ENCODE assay signal across 10 cellular contexts in genomic region chr14:39168591-39168990, GRCh38. TPM values are rescaled to one million over a fixed set of nuclear protein-coding genes. Genes with fewer than 3 reads are reported as not detected.
DNase-seq lines count a peak whose midpoint lies in the region; ATAC-seq, FAIRE-seq and TF ChIP-seq lines count a peak whose summit lies in the region.
"Had no signal": no experiment of that assay in that cellular context is flagged by ENCODE, and none has a peak within 500 bp of the region (broad histone marks: within the 10 kb centered on the region; RNA-seq: fewer than 3 reads in every experiment).

No MANE protein-coding gene starts in this region.

- H3K27ac ChIP-seq in keratinocyte (ENCODE audit: control insufficient read depth, insufficient read depth, low read length) = no peak overlapping the region

- peak overlapping the region; percentile 84 for H3K4me3 Mint-ChIP-seq in activated T-cell treated with anti-CD3 and anti-CD28 coated beads, Interleukin-2, amount 50 U/mL, for 4 hours
- peak overlapping the region; percentile 93 for H3K4me3 Mint-ChIP-seq in activated naive CD8-positive, alpha-beta T cell
- peak overlapping the region; percentile 64 to 91 for H3K4me3 Mint-ChIP-seq in stimulated activated naive CD8-positive, alpha-beta T cell treated with anti-CD3 and anti-CD28 coated beads, Interleukin-15, amount 100 ng/mL, for 72 hours

- H3K4me1 ChIP-seq in keratinocyte (ENCODE audit: control insufficient read depth, extremely low read depth, insufficient read depth, low read length) = peaks cover 11% of the 10 kb centered on the region

- peaks cover 9% of the 10 kb centered on the region for H3K36me3 Mint-ChIP-seq in activated T-cell treated with anti-CD3 and anti-CD28 coated beads, Interleukin-2, amount 50 U/mL, for 4 hours (ENCODE audit: insufficient read depth)
- H3K36me3 Mint-ChIP-seq in activated naive CD8-positive, alpha-beta T cell = peaks cover 4% of the 10 kb centered on the region

- no peak for TF ChIP-seq CTCF in keratinocyte (optimal IDR thresholded peaks at IDR 0.05 in 1 of 3, IDR thresholded peaks at IDR 0.05 in 1 of 3, conservative IDR thresholded peaks at IDR 0.05 in 1 of 3; ENCODE audit: extremely low read depth in 1 of 3, insufficient read depth in 2 of 3, low read length in 3 of 3)

- H3K27ac Mint-ChIP-seq in activated naive CD8-positive, alpha-beta T cell = peak overlapping the region; percentile 62
- H3K27ac Mint-ChIP-seq in stimulated activated naive CD8-positive, alpha-beta T cell treated with anti-CD3 and anti-CD28 coated beads, Interleukin-15, amount 100 ng/mL, for 72 hours = peak overlapping the region in 1 of 2 donors; percentile 23

- H3K9me3 ChIP-seq in keratinocyte (ENCODE audit: control insufficient read depth, low read depth, low read length) = no peaks in the 10 kb centered on the region

- peak overlapping the region; percentile 32 for H3K9ac ChIP-seq in keratinocyte (ENCODE audit: control insufficient read depth, extremely low read depth, insufficient read depth, low read length)

- H4K20me1 ChIP-seq in keratinocyte (ENCODE audit: control insufficient read depth, extremely low read depth, insufficient read depth, low read length) = no peaks in the 10 kb centered on the region

- H3K4me2 ChIP-seq in keratinocyte (ENCODE audit: control insufficient read depth, extremely low read depth, insufficient read depth, low read depth, low read length) = peak overlapping the region; percentile 97

- no peak for DNase-seq in activated T-cell treated with anti-CD3 and anti-CD28 coated beads, Interleukin-2, amount 50 U/mL, for 4 hours
- DNase-seq in activated T-cell treated with anti-CD3 and anti-CD28 coated beads for 4 hours = no peak
- no peak for DNase-seq in keratinocyte (ENCODE audit: low read depth, low spot score)
- no peak for DNase-seq in stimulated activated naive CD8-positive, alpha-beta T cell treated with anti-CD3 and anti-CD28 coated beads, Interleukin-15, amount 100 ng/mL, for 72 hours
- no peak for DNase-seq in GF-D8 (lab: John Stamatoyannopoulos, UW)
- no peak for DNase-seq in NCI-H2081 (lab: John Stamatoyannopoulos, UW)

- no peaks in the 10 kb centered on the region for H3K9me3 Mint-ChIP-seq in activated T-cell treated with anti-CD3 and anti-CD28 coated beads, Interleukin-2, amount 50 U/mL, for 4 hours
- no peaks in the 10 kb centered on the region for H3K9me3 Mint-ChIP-seq in activated naive CD8-positive, alpha-beta T cell (ENCODE audit: low read depth)
- H3K9me3 Mint-ChIP-seq in stimulated activated naive CD8-positive, alpha-beta T cell treated with anti-CD3 and anti-CD28 coated beads, Interleukin-15, amount 100 ng/mL, for 72 hours = no peaks in the 10 kb centered on the region
- H3K9me3 Mint-ChIP-seq: CD14-positive monocyte had no signal

- H2AFZ ChIP-seq in keratinocyte (ENCODE audit: control insufficient read depth, low read length) = no peak overlapping the region

- H3K4me1 Mint-ChIP-seq in activated T-cell treated with anti-CD3 and anti-CD28 coated beads, Interleukin-2, amount 50 U/mL, for 4 hours (ENCODE audit: low read depth) = peaks cover 41% of the 10 kb centered on the region
- peaks cover 56% of the 10 kb centered on the region for H3K4me1 Mint-ChIP-seq in activated naive CD8-positive, alpha-beta T cell (ENCODE audit: low read depth)
- H3K4me1 Mint-ChIP-seq in stimulated activated naive CD8-positive, alpha-beta T cell treated with anti-CD3 and anti-CD28 coated beads, Interleukin-15, amount 100 ng/mL, for 72 hours = peaks cover 37% of the 10 kb centered on the region

- H3K4me3 ChIP-seq in keratinocyte (ENCODE audit: control insufficient read depth in 2 of 3, extremely low read depth in 1 of 3, insufficient read depth in 2 of 3, low read depth in 1 of 3, low read length in 3 of 3) = peak overlapping the region; percentile 60 to 99 (median 93)

- H3K9me1 ChIP-seq in keratinocyte (ENCODE audit: control insufficient read depth, extremely low read depth, insufficient read depth, low read length) = no peaks in the 10 kb centered on the region

- no peaks in the 10 kb centered on the region for H3K27me3 Mint-ChIP-seq in activated T-cell treated with anti-CD3 and anti-CD28 coated beads, Interleukin-2, amount 50 U/mL, for 4 hours (ENCODE audit: low read depth)
- H3K27me3 Mint-ChIP-seq in activated naive CD8-positive, alpha-beta T cell = no peaks in the 10 kb centered on the region
- no peaks in the 10 kb centered on the region for H3K27me3 Mint-ChIP-seq in stimulated activated naive CD8-positive, alpha-beta T cell treated with anti-CD3 and anti-CD28 coated beads, Interleukin-15, amount 100 ng/mL, for 72 hours

- H3K79me2 ChIP-seq in keratinocyte (ENCODE audit: control insufficient read depth, insufficient read depth, low read length) = peaks cover 48% of the 10 kb centered on the region

- dilution Hi-C loops in keratinocyte (cut with MboI; ENCODE audit: extremely low pct_ligation_motif_present, low sequenced_read_pairs) = no loop called here

- no peak for ATAC-seq in activated T-cell treated with anti-CD3 and anti-CD28 coated beads, Interleukin-2, amount 50 U/mL, for 4 hours
- no peak for ATAC-seq in stimulated activated naive CD8-positive, alpha-beta T cell treated with anti-CD3 and anti-CD28 coated beads, Interleukin-15, amount 100 ng/mL, for 72 hours
- ATAC-seq in HG03342 (IDR thresholded peaks at IDR 0.05; ENCODE audit: unreplicated experiment) = no peak

- no peak for FAIRE-seq in keratinocyte (lab: Jason Lieb, UNC)
- FAIRE-seq: RCC 7860 had no signal

- peaks cover 0 to 5% of the 10 kb centered on the region in 2 experiments for H3K36me3 ChIP-seq in keratinocyte (ENCODE audit: control insufficient read depth in 2 of 2, extremely low read depth in 1 of 2, insufficient read depth in 2 of 2, low read length in 2 of 2)

- no peaks in the 10 kb centered on the region for H3K27me3 ChIP-seq in keratinocyte (ENCODE audit: control insufficient read depth, extremely low read depth, insufficient read depth, low read length)

RNA-seq across cellular contexts. Expression of gene TRAPPC6B, which starts 1.5 kb away (rescaled TPM):
- total RNA-seq in activated T-cell treated with anti-CD3 and anti-CD28 coated beads, Interleukin-2, amount 50 U/mL, for 4 hours = 10 to 100 TPM; 18.7 to 22.9 (median 22.6) TPM
- 16.2 to 21.7 TPM (median 18.4 TPM) in 3 replicates for polyA plus RNA-seq in keratinocyte
- 30.2 TPM for polyA plus RNA-seq in keratinocyte (2011; ENCODE audit: low read depth)
- polyA plus RNA-seq in keratinocyte (2011; cell fraction: cytosol; rRNA removed) = 11.4 and 20.5 TPM in 2 replicates
- polyA plus RNA-seq in keratinocyte (2011; cell fraction: nucleus; rRNA removed) = 17.4 and 22.4 TPM in 2 replicates
- polyA plus RNA-seq in keratinocyte (2012; ENCODE audit: low replicate concordance) = 12.8 and 20.1 TPM in 2 replicates
- polyA minus RNA-seq in keratinocyte = 7.6 to 15.0 TPM (median 8.8 TPM) in 3 replicates
- 15.3 TPM for polyA minus RNA-seq in keratinocyte (2011; cell fraction: cytosol; rRNA and poly(A)+ RNA removed)
- 8.7 and 17.5 TPM in 2 replicates for polyA minus RNA-seq in keratinocyte (2011; cell fraction: nucleus; rRNA and poly(A)+ RNA removed)

RNA-seq across cellular contexts. Expression of gene PNN, which starts 6.5 kb away (rescaled TPM):
- 100 to 1,000 TPM in 2 of 3 donors, 10 to 100 TPM in 1; 99.2 to 107 (median 106) TPM for total RNA-seq in activated T-cell treated with anti-CD3 and anti-CD28 coated beads, Interleukin-2, amount 50 U/mL, for 4 hours
- polyA plus RNA-seq in keratinocyte = 14.8 to 30.6 TPM (median 16.2 TPM) in 3 replicates
- 181 TPM for polyA plus RNA-seq in keratinocyte (2011; ENCODE audit: low read depth)
- 7.9 TPM in 2 replicates for polyA plus RNA-seq in keratinocyte (2011; cell fraction: cytosol; rRNA removed)
- polyA plus RNA-seq in keratinocyte (2011; cell fraction: nucleus; rRNA removed) = 82.9 and 93.0 TPM in 2 replicates
- polyA plus RNA-seq in keratinocyte (2012; ENCODE audit: low replicate concordance) = 35.7 and 37.3 TPM in 2 replicates
- polyA minus RNA-seq in keratinocyte = 6.1 to 15.6 TPM (median 14.7 TPM) in 3 replicates
- 3.8 TPM for polyA minus RNA-seq in keratinocyte (2011; cell fraction: cytosol; rRNA and poly(A)+ RNA removed)
- 7.9 and 17.8 TPM in 2 replicates for polyA minus RNA-seq in keratinocyte (2011; cell fraction: nucleus; rRNA and poly(A)+ RNA removed)

RNA-seq across cellular contexts. Expression of gene GEMIN2, which starts 54.5 kb away (rescaled TPM):
- total RNA-seq in activated T-cell treated with anti-CD3 and anti-CD28 coated beads, Interleukin-2, amount 50 U/mL, for 4 hours = 10 to 100 TPM; 19.5 to 21.2 (median 21.1) TPM
- polyA plus RNA-seq in keratinocyte = 15.2 to 28.7 TPM (median 17.7 TPM) in 3 replicates
- 14.0 TPM for polyA plus RNA-seq in keratinocyte (2011; ENCODE audit: low read depth)
- 19.1 and 20.9 TPM in 2 replicates for polyA plus RNA-seq in keratinocyte (2011; cell fraction: cytosol; rRNA removed)
- polyA plus RNA-seq in keratinocyte (2011; cell fraction: nucleus; rRNA removed) = 27.0 and 27.7 TPM in 2 replicates
- 9.8 and 12.0 TPM in 2 replicates for polyA plus RNA-seq in keratinocyte (2012; ENCODE audit: low replicate concordance)
- polyA minus RNA-seq in keratinocyte = 2.1 to 10.4 TPM (median 9.1 TPM) in 3 replicates
- polyA minus RNA-seq in keratinocyte (2011; cell fraction: cytosol; rRNA and poly(A)+ RNA removed) = 6.7 TPM
- polyA minus RNA-seq in keratinocyte (2011; cell fraction: nucleus; rRNA and poly(A)+ RNA removed) = 2.5 and 4.0 TPM in 2 replicates
